In genomic region chr12:3193755-3194154, GRCh38 we compare ENCODE assay signal across 24 cellular contexts.
"Had no signal": no experiment of that assay in that cellular context is flagged by ENCODE, and none has a peak within 500 bp of the region (broad histone marks: within the 10 kb centered on the region; RNA-seq: fewer than 3 reads in every experiment).

No MANE protein-coding gene starts in this region.

- H3K4me1 ChIP-seq: psoas muscle, testis, transverse colon had no signal

- H3K9me3 ChIP-seq: lower lobe of right lung, neutrophil, psoas muscle, stomach, testis, thyroid gland, transverse colon, upper lobe of left lung, vagina had no signal

- H3K36me3 ChIP-seq: lower lobe of right lung, neutrophil, stomach, thyroid gland, transverse colon, upper lobe of left lung, vagina had no signal

- ATAC-seq: lower lobe of right lung; naive thymus-derived CD8-positive, alpha-beta T cell; psoas muscle; stimulated activated naive B cell treated with anti-CD40 and anti-IgM and Interleukin-4, amounts not matched to agents 10 μg/mL and 1 μg/mL and 100 μg/mL, for 72 hours; stimulated activated naive CD8-positive, alpha-beta T cell treated with anti-CD3 and anti-CD28 coated beads, Interleukin-15, Interleukin-2, amounts not matched to agents 100 U/mL and 50 U/mL, for 24 hours had no signal

- DNase-seq: hypothalamus; immature natural killer cell; kidney; lower lobe of right lung; mammary epithelial cell; mesenchymal stem cell; naive thymus-derived CD8-positive, alpha-beta T cell; occipital lobe; psoas muscle; stimulated activated CD4-positive, alpha-beta T cell treated with anti-CD3 and anti-CD28 coated beads, Interleukin-12 subunit alpha, Interleukin-12 subunit beta, amount 100 ng/mL, for 4 hours; stimulated activated CD4-positive, alpha-beta T cell treated with anti-CD3 and anti-CD28 coated beads, Interleukin-15, amount 100 ng/mL, for 24 hours; stimulated activated CD4-positive, alpha-beta T cell treated with anti-CD3 and anti-CD28 coated beads, Interleukin-2, amount 100 ng/mL, for 24 hours; stimulated activated CD4-positive, alpha-beta T cell treated with anti-CD3 and anti-CD28 coated beads, Interleukin-4, amount 100 ng/mL, for 1 hour; stimulated activated naive B cell treated with anti-CD40 and anti-IgM and Interleukin-4, amounts not matched to agents 10 μg/mL and 1 μg/mL and 100 μg/mL, for 72 hours; stimulated activated naive CD8-positive, alpha-beta T cell treated with anti-CD3 and anti-CD28 coated beads, Interleukin-15, Interleukin-2, amounts not matched to agents 100 U/mL and 50 U/mL, for 24 hours; stomach; testis; thyroid gland; transverse colon; upper lobe of left lung had no signal

- H2AFZ ChIP-seq: parathyroid adenoma had no signal

- H3K27me3 ChIP-seq: testis, thyroid gland, upper lobe of left lung, vagina had no signal

- H3K9ac ChIP-seq: parathyroid adenoma had no signal

- H3K27ac ChIP-seq: lower lobe of right lung, neutrophil, parathyroid adenoma, psoas muscle, skin epidermis, stomach, testis, thyroid gland, transverse colon, upper lobe of left lung, vagina had no signal

- H3K4me3 ChIP-seq: lower lobe of right lung, psoas muscle, skin epidermis, stomach, testis, thyroid gland, transverse colon, upper lobe of left lung, vagina had no signal
